Comparison of ENCODE assay signal across 23 cellular contexts in the genomic region with DNA sequence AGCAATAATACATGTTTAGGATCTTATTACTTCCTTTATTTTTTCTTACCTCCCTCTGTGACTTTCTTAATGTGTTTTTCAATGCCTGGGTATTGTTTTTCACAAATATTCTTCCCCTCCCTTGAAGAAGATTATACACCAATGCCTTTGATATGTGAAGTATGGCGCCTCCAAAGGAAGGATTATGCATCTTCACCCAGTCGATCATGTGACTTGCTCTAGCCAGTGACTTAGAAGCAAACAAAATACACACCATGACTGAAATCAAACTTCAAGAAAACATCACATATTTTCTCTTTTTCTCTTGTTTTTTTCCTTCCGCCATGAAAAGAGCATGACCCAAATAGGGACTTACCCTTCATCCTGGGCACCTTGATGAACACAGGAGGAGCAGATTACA.
DNase-seq lines count a peak whose midpoint lies in the region; ATAC-seq and TF ChIP-seq lines count a peak whose summit lies in the region.
"Had no signal": no experiment of that assay in that cellular context is flagged by ENCODE, and none has a peak within 500 bp of the region (broad histone marks: within the 10 kb centered on the region; RNA-seq: fewer than 3 reads in every experiment).

No MANE protein-coding gene starts in this region.

- no peak overlapping the region for H3K27ac ChIP-seq in GM23248
- no peak overlapping the region for H3K27ac ChIP-seq in testis
- H3K27ac ChIP-seq: BLaER1, HL-60, SK-N-MC had no signal

- no peak for TF ChIP-seq POLR2A in testis (IDR thresholded peaks at IDR 0.05)

- TF ChIP-seq CTCF in chondrocyte (IDR thresholded peaks at IDR 0.05) (peak; percentile 16), testis (IDR thresholded peaks at IDR 0.05) (no peak)

- H3K9ac ChIP-seq in GM23248 = no peak overlapping the region
- H3K9ac ChIP-seq: BLaER1 had no signal

- H3K27me3 ChIP-seq in GM23248 (replicated peaks; ENCODE audit: insufficient read depth) (no peaks in the 10 kb centered on the region), testis (no peaks in the 10 kb centered on the region)
- H3K27me3 ChIP-seq: BLaER1 had no signal

- H3K79me2 ChIP-seq in GM23248 (ENCODE audit: insufficient read depth) = no peaks in the 10 kb centered on the region

- H3K9me3 ChIP-seq in GM23248 (ENCODE audit: low read depth) = no peaks in the 10 kb centered on the region
- H3K9me3 ChIP-seq in testis = no peaks in the 10 kb centered on the region
- H3K9me3 ChIP-seq: BLaER1 had no signal

- no peaks in the 10 kb centered on the region for H3K9me3 Mint-ChIP-seq in chondrocyte (ENCODE audit: low read depth)
- peaks cover 15% of the 10 kb centered on the region in 2 donors for H3K9me3 Mint-ChIP-seq in activated naive CD4-positive, alpha-beta T cell treated with anti-CD3 and anti-CD28 coated beads, Interleukin-2, amount 50 U/mL, for 72 hours

- H3K4me3 Mint-ChIP-seq in chondrocyte (ENCODE audit: unreplicated experiment) = no peak overlapping the region
- H3K4me3 Mint-ChIP-seq: CD4-positive, CD25-positive, alpha-beta regulatory T cell; IgD-negative memory B cell; T-cell had no signal

- in situ Hi-C loops in GM23248 (cut with MboI) = no loop called here

- peak; percentile 0 for DNase-seq in GM23248
- DNase-seq in Jurkat, Clone E6-1 (ENCODE audit: low read depth, low spot score) = peak; percentile 3
- DNase-seq in RKO (ENCODE audit: low spot score) = peak; percentile 3
- DNase-seq in chondrocyte (ENCODE audit: low spot score) = no peak
- DNase-seq in testis = no peak
- no peak for DNase-seq in activated naive CD4-positive, alpha-beta T cell treated with anti-CD3 and anti-CD28 coated beads, Interleukin-2, amount 50 U/mL, for 72 hours (ENCODE audit: low spot score in 2 of 2)
- DNase-seq: CD4-positive, CD25-positive, alpha-beta regulatory T cell; Kasumi-1; NCI-H1105; NCI-H1436 treated with DMSO at 0.1 percent for 48 hours; NCI-H1930; NCI-H2107; NCI-H446; NCI-H524 treated with DMSO at 0.1 percent for 48 hours; NCI-H774; SIG-M5; T-cell had no signal

- no peaks in the 10 kb centered on the region for H3K9me2 ChIP-seq in GM23248 (ENCODE audit: insufficient read depth)

- H2AFZ ChIP-seq in GM23248 = no peak overlapping the region

- H3K4me3 ChIP-seq in GM23248 = no peak overlapping the region
- H3K4me3 ChIP-seq in Jurkat, Clone E6-1 (ENCODE audit: low read length) = no peak overlapping the region
- no peak overlapping the region for H3K4me3 ChIP-seq in testis
- H3K4me3 ChIP-seq: BLaER1, SK-N-MC had no signal

- no peaks in the 10 kb centered on the region for H3K36me3 ChIP-seq in GM23248 (ENCODE audit: low read depth)
- H3K36me3 ChIP-seq in testis (ENCODE audit: low read depth, missing control alignments) = no peaks in the 10 kb centered on the region
- H3K36me3 ChIP-seq: BLaER1 had no signal

- WGBS in GM23248 (ENCODE audit: low coverage in 1 of 2, low lambda C conversion rate in 2 of 2, missing lambda C conversion rate in 2 of 2), 2 experiments = 73 to 75% methylated on average over 3 of the region's 3 CpGs
- WGBS in testis, 2 donors = 95 to 96% methylated on average over 3 of the region's 3 CpGs

- H3F3A ChIP-seq in GM23248 (ENCODE audit: insufficient read depth) = no peaks in the 10 kb centered on the region

- no peak overlapping the region for H3K4me2 ChIP-seq in GM23248 (ENCODE audit: unreplicated experiment)
- H3K4me2 ChIP-seq: BLaER1 had no signal

- intact Hi-C loops in testis (cut with DNase I; ENCODE audit: low total_unique reads) = no loop called here

- H3K27ac Mint-ChIP-seq in chondrocyte (ENCODE audit: unreplicated experiment) = no peak overlapping the region
- H3K27ac Mint-ChIP-seq in activated naive CD4-positive, alpha-beta T cell treated with anti-CD3 and anti-CD28 coated beads, Interleukin-2, amount 50 U/mL, for 72 hours = no peak overlapping the region
- H3K27ac Mint-ChIP-seq: CD4-positive, CD25-positive, alpha-beta regulatory T cell; IgD-negative memory B cell; T-cell had no signal

- H3K27me3 Mint-ChIP-seq in chondrocyte (ENCODE audit: low read depth) = no peaks in the 10 kb centered on the region
- H3K27me3 Mint-ChIP-seq: CD4-positive, CD25-positive, alpha-beta regulatory T cell; IgD-negative memory B cell; T-cell had no signal

- no peak for ATAC-seq in GM19035 (IDR thresholded peaks at IDR 0.05; ENCODE audit: unreplicated experiment)
- no peak for ATAC-seq in activated naive CD4-positive, alpha-beta T cell treated with anti-CD3 and anti-CD28 coated beads, Interleukin-2, amount 50 U/mL, for 72 hours
- ATAC-seq: Panc1, T-cell had no signal

- H3K4me1 ChIP-seq in GM23248 (ENCODE audit: insufficient read depth) = no peaks in the 10 kb centered on the region
- H3K4me1 ChIP-seq in testis = no peaks in the 10 kb centered on the region
- H3K4me1 ChIP-seq: BLaER1 had no signal

- H4K20me1 ChIP-seq in GM23248 (ENCODE audit: insufficient read depth) = no peaks in the 10 kb centered on the region
- H4K20me1 ChIP-seq: BLaER1 had no signal

- H3K36me3 Mint-ChIP-seq in chondrocyte (ENCODE audit: low read depth) = peaks cover 2% of the 10 kb centered on the region
- no peaks in the 10 kb centered on the region for H3K36me3 Mint-ChIP-seq in activated naive CD4-positive, alpha-beta T cell treated with anti-CD3 and anti-CD28 coated beads, Interleukin-2, amount 50 U/mL, for 72 hours
- H3K36me3 Mint-ChIP-seq: CD4-positive, CD25-positive, alpha-beta regulatory T cell; IgD-negative memory B cell; T-cell had no signal

- H3K4me1 Mint-ChIP-seq in chondrocyte (ENCODE audit: low read depth) = no peaks in the 10 kb centered on the region
- H3K4me1 Mint-ChIP-seq: CD4-positive, CD25-positive, alpha-beta regulatory T cell; IgD-negative memory B cell; T-cell had no signal

Comparison
In these comparisons a context has a peak if more than half of its experiments do, and no peak if none do; other contexts are left out.
1. DNase-seq: peak in GM23248 (single experiment), Jurkat, Clone E6-1 (single experiment) and RKO (single experiment); none in chondrocyte (single experiment), testis (single experiment) and activated naive CD4-positive, alpha-beta T cell treated with anti-CD3 and anti-CD28 coated beads, Interleukin-2, amount 50 U/mL, for 72 hours (0 of 2).